In genomic region chr10:84139126-84140035, GRCh38 we compare ENCODE assay signal across 1 cellular context.
TF ChIP-seq lines count a peak whose summit lies in the region.

Gene GHITM, plus strand, starts transcription at chr10:84139509. Its CDS starts 1,992 bp downstream, at chr10:84141501.

TF ChIP-seq in HepG2, 621 proteins besides CTCF, POLR2A, EP300 and RAD21 (continued from another document and continues in another):
- TF ChIP-seq, protein P1, sequence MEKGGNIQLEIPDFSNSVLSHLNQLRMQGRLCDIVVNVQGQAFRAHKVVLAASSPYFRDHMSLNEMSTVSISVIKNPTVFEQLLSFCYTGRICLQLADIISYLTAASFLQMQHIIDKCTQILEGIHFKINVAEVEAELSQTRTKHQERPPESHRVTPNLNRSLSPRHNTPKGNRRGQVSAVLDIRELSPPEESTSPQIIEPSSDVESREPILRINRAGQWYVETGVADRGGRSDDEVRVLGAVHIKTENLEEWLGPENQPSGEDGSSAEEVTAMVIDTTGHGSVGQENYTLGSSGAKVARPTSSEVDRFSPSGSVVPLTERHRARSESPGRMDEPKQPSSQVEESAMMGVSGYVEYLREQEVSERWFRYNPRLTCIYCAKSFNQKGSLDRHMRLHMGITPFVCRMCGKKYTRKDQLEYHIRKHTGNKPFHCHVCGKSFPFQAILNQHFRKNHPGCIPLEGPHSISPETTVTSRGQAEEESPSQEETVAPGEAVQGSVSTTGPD (CRISPR knock-in tag; IDR thresholded peaks at IDR 0.05), result no peak
- no peak for TF ChIP-seq STAT5B (CRISPR knock-in tag; IDR thresholded peaks at IDR 0.05)
- peak; percentile 45; the same call in 1 of the 2 replicates for TF ChIP-seq AHDC1 (CRISPR knock-in tag; IDR thresholded peaks at IDR 0.05; ENCODE audit: borderline replicate concordance)
- TF ChIP-seq SMARCE1 (IDR thresholded peaks at IDR 0.05; ENCODE audit: borderline replicate concordance), result no peak
- peak; percentile 52; the same call in 1 of the 2 replicates for TF ChIP-seq NFKBIZ (CRISPR knock-in tag; IDR thresholded peaks at IDR 0.05)
- TF ChIP-seq, protein P2, sequence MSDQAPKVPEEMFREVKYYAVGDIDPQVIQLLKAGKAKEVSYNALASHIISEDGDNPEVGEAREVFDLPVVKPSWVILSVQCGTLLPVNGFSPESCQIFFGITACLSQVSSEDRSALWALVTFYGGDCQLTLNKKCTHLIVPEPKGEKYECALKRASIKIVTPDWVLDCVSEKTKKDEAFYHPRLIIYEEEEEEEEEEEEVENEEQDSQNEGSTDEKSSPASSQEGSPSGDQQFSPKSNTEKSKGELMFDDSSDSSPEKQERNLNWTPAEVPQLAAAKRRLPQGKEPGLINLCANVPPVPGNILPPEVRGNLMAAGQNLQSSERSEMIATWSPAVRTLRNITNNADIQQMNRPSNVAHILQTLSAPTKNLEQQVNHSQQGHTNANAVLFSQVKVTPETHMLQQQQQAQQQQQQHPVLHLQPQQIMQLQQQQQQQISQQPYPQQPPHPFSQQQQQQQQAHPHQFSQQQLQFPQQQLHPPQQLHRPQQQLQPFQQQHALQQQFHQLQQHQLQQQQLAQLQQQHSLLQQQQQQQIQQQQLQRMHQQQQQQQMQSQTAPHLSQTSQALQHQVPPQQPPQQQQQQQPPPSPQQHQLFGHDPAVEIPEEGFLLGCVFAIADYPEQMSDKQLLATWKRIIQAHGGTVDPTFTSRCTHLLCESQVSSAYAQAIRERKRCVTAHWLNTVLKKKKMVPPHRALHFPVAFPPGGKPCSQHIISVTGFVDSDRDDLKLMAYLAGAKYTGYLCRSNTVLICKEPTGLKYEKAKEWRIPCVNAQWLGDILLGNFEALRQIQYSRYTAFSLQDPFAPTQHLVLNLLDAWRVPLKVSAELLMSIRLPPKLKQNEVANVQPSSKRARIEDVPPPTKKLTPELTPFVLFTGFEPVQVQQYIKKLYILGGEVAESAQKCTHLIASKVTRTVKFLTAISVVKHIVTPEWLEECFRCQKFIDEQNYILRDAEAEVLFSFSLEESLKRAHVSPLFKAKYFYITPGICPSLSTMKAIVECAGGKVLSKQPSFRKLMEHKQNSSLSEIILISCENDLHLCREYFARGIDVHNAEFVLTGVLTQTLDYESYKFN (CRISPR knock-in tag; conservative IDR thresholded peaks at IDR 0.05), result peak; percentile 57; the same call in 1 of the 2 replicates
- TF ChIP-seq ZNF10 (CRISPR knock-in tag; IDR thresholded peaks at IDR 0.05; ENCODE audit: borderline replicate concordance, low read depth), result no peak
- peak; percentile 87 for TF ChIP-seq ZNF280B (CRISPR knock-in tag; IDR thresholded peaks at IDR 0.05; ENCODE audit: borderline replicate concordance)
- TF ChIP-seq SP4 (CRISPR knock-in tag; IDR thresholded peaks at IDR 0.05), result peak; percentile 75
- TF ChIP-seq DMTF1 (CRISPR knock-in tag; IDR thresholded peaks at IDR 0.05), result no peak
- TF ChIP-seq, protein P3, sequence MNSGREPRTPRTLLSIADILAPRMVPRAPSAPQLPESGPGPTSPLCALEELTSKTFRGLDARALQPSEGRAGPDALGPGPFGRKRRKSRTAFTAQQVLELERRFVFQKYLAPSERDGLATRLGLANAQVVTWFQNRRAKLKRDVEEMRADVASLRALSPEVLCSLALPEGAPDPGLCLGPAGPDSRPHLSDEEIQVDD (CRISPR knock-in tag; IDR thresholded peaks at IDR 0.05; ENCODE audit: borderline replicate concordance), result 0 out of 2 replicates have a peak, but pooled peaks have one; percentile 65
- peak; percentile 72; the same call in 1 of the 2 replicates for TF ChIP-seq ZNF232 (CRISPR knock-in tag; IDR thresholded peaks at IDR 0.05; ENCODE audit: borderline replicate concordance)
- no peak for TF ChIP-seq ZNF20 (CRISPR knock-in tag; IDR thresholded peaks at IDR 0.05)
- TF ChIP-seq NPAS2 (CRISPR knock-in tag; IDR thresholded peaks at IDR 0.05; ENCODE audit: borderline replicate concordance), result no peak
- TF ChIP-seq ZNF777 (CRISPR knock-in tag; IDR thresholded peaks at IDR 0.05), result 0 out of 2 replicates have a peak, but pooled peaks have one; percentile 21
- TF ChIP-seq, protein P4, sequence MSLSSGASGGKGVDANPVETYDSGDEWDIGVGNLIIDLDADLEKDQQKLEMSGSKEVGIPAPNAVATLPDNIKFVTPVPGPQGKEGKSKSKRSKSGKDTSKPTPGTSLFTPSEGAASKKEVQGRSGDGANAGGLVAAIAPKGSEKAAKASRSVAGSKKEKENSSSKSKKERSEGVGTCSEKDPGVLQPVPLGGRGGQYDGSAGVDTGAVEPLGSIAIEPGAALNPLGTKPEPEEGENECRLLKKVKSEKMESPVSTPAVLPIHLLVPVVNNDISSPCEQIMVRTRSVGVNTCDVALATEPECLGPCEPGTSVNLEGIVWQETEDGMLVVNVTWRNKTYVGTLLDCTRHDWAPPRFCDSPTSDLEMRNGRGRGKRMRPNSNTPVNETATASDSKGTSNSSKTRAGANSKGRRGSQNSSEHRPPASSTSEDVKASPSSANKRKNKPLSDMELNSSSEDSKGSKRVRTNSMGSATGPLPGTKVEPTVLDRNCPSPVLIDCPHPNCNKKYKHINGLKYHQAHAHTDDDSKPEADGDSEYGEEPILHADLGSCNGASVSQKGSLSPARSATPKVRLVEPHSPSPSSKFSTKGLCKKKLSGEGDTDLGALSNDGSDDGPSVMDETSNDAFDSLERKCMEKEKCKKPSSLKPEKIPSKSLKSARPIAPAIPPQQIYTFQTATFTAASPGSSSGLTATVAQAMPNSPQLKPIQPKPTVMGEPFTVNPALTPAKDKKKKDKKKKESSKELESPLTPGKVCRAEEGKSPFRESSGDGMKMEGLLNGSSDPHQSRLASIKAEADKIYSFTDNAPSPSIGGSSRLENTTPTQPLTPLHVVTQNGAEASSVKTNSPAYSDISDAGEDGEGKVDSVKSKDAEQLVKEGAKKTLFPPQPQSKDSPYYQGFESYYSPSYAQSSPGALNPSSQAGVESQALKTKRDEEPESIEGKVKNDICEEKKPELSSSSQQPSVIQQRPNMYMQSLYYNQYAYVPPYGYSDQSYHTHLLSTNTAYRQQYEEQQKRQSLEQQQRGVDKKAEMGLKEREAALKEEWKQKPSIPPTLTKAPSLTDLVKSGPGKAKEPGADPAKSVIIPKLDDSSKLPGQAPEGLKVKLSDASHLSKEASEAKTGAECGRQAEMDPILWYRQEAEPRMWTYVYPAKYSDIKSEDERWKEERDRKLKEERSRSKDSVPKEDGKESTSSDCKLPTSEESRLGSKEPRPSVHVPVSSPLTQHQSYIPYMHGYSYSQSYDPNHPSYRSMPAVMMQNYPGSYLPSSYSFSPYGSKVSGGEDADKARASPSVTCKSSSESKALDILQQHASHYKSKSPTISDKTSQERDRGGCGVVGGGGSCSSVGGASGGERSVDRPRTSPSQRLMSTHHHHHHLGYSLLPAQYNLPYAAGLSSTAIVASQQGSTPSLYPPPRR (CRISPR knock-in tag; IDR thresholded peaks at IDR 0.05; ENCODE audit: borderline replicate concordance), result no peak
- TF ChIP-seq SYNCRIP (IDR thresholded peaks at IDR 0.05; ENCODE audit: insufficient read depth, low read depth, low read length), result no peak
- peak; percentile 72; the same call in 1 of the 2 replicates for TF ChIP-seq MAZ (IDR thresholded peaks at IDR 0.05; ENCODE audit: borderline replicate concordance, low read depth, low read length)
- peak; percentile 75; the same call in 1 of the 2 replicates for TF ChIP-seq MAZ (CRISPR knock-in tag; IDR thresholded peaks at IDR 0.05; ENCODE audit: low read depth)
- TF ChIP-seq, protein P5, sequence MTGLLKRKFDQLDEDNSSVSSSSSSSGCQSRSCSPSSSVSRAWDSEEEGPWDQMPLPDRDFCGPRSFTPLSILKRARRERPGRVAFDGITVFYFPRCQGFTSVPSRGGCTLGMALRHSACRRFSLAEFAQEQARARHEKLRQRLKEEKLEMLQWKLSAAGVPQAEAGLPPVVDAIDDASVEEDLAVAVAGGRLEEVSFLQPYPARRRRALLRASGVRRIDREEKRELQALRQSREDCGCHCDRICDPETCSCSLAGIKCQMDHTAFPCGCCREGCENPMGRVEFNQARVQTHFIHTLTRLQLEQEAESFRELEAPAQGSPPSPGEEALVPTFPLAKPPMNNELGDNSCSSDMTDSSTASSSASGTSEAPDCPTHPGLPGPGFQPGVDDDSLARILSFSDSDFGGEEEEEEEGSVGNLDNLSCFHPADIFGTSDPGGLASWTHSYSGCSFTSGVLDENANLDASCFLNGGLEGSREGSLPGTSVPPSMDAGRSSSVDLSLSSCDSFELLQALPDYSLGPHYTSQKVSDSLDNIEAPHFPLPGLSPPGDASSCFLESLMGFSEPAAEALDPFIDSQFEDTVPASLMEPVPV (CRISPR knock-in tag; IDR thresholded peaks at IDR 0.05), result peak; percentile 75; the same call in 1 of the 2 replicates
- no peak for TF ChIP-seq ZNF572 (CRISPR knock-in tag; IDR thresholded peaks at IDR 0.05)
- peak; percentile 29; the same call in 1 of the 2 replicates for TF ChIP-seq BHLHE40 (IDR thresholded peaks at IDR 0.05; ENCODE audit: low read length)
- TF ChIP-seq SMARCC2 (IDR thresholded peaks at IDR 0.05), result no peak
